ENCODE assay signal across 17 cellular contexts in genomic region chr3:50375200-50375931, GRCh38. TPM values are rescaled to one million over a fixed set of nuclear protein-coding genes. Genes with fewer than 3 reads are reported as not detected.
DNase-seq lines count a peak whose midpoint lies in the region; ATAC-seq, FAIRE-seq and TF ChIP-seq lines count a peak whose summit lies in the region.
"Had no signal": no experiment of that assay in that cellular context is flagged by ENCODE, and none has a peak within 500 bp of the region (broad histone marks: within the 10 kb centered on the region; RNA-seq: fewer than 3 reads in every experiment).

No MANE protein-coding gene starts in this region.

- peak overlapping the region; percentile 36 for H3K9ac ChIP-seq in NT2/D1 (ENCODE audit: insufficient read length, low read depth)

- no peak for FAIRE-seq in small intestine (lab: Jason Lieb, UNC)

- peak; percentile 9 for ATAC-seq in foreskin keratinocyte
- ATAC-seq in GM19324 (IDR thresholded peaks at IDR 0.05; ENCODE audit: low FRiP score, unreplicated experiment) = no peak
- no peak for ATAC-seq in HG03095 (IDR thresholded peaks at IDR 0.05; ENCODE audit: unreplicated experiment)
- no peak for ATAC-seq in Right ventricle myocardium inferior

- intact Hi-C loops in Right ventricle myocardium inferior (cut with DNase I) = no loop called here

- WGBS in small intestine, 3 donors = 69 to 77% (median 70%) methylated on average over 8 of the region's 8 CpGs

- TF ChIP-seq CTCF in GM06990 (IDR thresholded peaks at IDR 0.05; ENCODE audit: insufficient read depth, low read length, poor library complexity, severe bottlenecking) = peak; percentile 13
- peak; percentile 34 for TF ChIP-seq CTCF in foreskin keratinocyte (conservative IDR thresholded peaks at IDR 0.05)

- peaks cover 29% of the 10 kb centered on the region for H3K4me1 ChIP-seq in NT2/D1 (ENCODE audit: insufficient read depth, insufficient read length)
- H3K4me1 ChIP-seq in foreskin keratinocyte = no peaks in the 10 kb centered on the region
- H3K4me1 ChIP-seq in small intestine (ENCODE audit: control insufficient read depth in 2 of 2, insufficient read depth in 1 of 2, low read depth in 1 of 2, low read length in 1 of 2) = peaks cover 0 to 2% of the 10 kb centered on the region in 2 donors
- H3K4me1 ChIP-seq: adrenal gland, SJSA1 had no signal

- H3K36me3 ChIP-seq in GM06990 (ENCODE audit: control insufficient read depth, insufficient read depth, low read length) (no peaks in the 10 kb centered on the region), NT2/D1 (ENCODE audit: insufficient read depth, insufficient read length, low read length) (no peaks in the 10 kb centered on the region), small intestine (ENCODE audit: control insufficient read depth in 2 of 2, insufficient read depth in 2 of 2, low read length in 2 of 2) (no peaks in the 10 kb centered on the region)
- H3K36me3 ChIP-seq: adrenal gland, SJSA1 had no signal

- H3K9me3 ChIP-seq in NT2/D1 (ENCODE audit: insufficient read depth, low read length) (no peaks in the 10 kb centered on the region), small intestine (ENCODE audit: control insufficient read depth, low read depth) (no peaks in the 10 kb centered on the region)
- H3K9me3 ChIP-seq: adrenal gland, SJSA1 had no signal

- peaks cover 4% of the 10 kb centered on the region for H3K27me3 ChIP-seq in GM06990 (replicated peaks; ENCODE audit: control insufficient read depth, insufficient read depth, low read length)
- H3K27me3 ChIP-seq in NT2/D1 (ENCODE audit: insufficient read depth, insufficient read length) = no peaks in the 10 kb centered on the region
- H3K27me3 ChIP-seq in foreskin keratinocyte = peaks cover 13% of the 10 kb centered on the region
- H3K27me3 ChIP-seq in small intestine (ENCODE audit: control insufficient read depth in 2 of 2, insufficient read depth in 2 of 2, low read length in 2 of 2) = no peaks in the 10 kb centered on the region
- H3K27me3 ChIP-seq: adrenal gland had no signal

- DNase-seq in AG08395 (ENCODE audit: low spot score) (peak; percentile 29), GM06990 (ENCODE audit: extremely low read depth, insufficient read length) (no peak), NT2/D1 (ENCODE audit: low read depth, low spot score) (no peak), foreskin keratinocyte (no peak), small intestine (no peak), Right ventricle myocardium inferior (ENCODE audit: missing footprints) (no peak)
- DNase-seq: adrenal gland; CD4-positive, alpha-beta T cell; islet precursor cell; NCI-H1417; NCI-H524 treated with DMSO at 0.1 percent for 48 hours; stimulated activated CD4-positive, alpha-beta T cell treated with anti-CD3 and anti-CD28 coated beads, Interleukin-4, amount 100 ng/mL, for 24 hours; stimulated activated naive CD4-positive, alpha-beta T cell had no signal

- H3K4me3 ChIP-seq in GM06990 (replicated peaks; ENCODE audit: low read depth, low read length) = no peak overlapping the region
- no peak overlapping the region for H3K4me3 ChIP-seq in NT2/D1 (ENCODE audit: insufficient read length, low read depth)
- no peak overlapping the region for H3K4me3 ChIP-seq in small intestine (ENCODE audit: low read depth in 1 of 2, low read length in 2 of 2)
- H3K4me3 ChIP-seq: adrenal gland, SJSA1 had no signal

- H3K27ac ChIP-seq in foreskin keratinocyte = no peak overlapping the region
- H3K27ac ChIP-seq in small intestine (ENCODE audit: low read depth in 1 of 2, low read length in 1 of 2) = no peak overlapping the region
- H3K27ac ChIP-seq: adrenal gland, SJSA1, VCaP had no signal

RNA-seq across cellular contexts. Expression of gene TMEM115, which starts 16.0 kb away (rescaled TPM):
- total RNA-seq in foreskin keratinocyte (34.7 and 35.6 TPM in 2 replicates), Right ventricle myocardium inferior (26.4 TPM)
- polyA plus RNA-seq in foreskin keratinocyte (38.3 and 38.9 TPM in 2 replicates), small intestine (10 to 100 TPM; 24.8 to 34.2 (median 27.8) TPM)

RNA-seq across cellular contexts. Expression of gene CYB561D2, which starts 24.7 kb away (rescaled TPM):
- total RNA-seq in foreskin keratinocyte (18.6 and 19.8 TPM in 2 replicates), Right ventricle myocardium inferior (6.3 TPM)
- polyA plus RNA-seq in foreskin keratinocyte (26.0 and 27.3 TPM in 2 replicates), small intestine (10 to 100 TPM; 30.5 to 39.1 (median 31.3) TPM)

RNA-seq across cellular contexts. Expression of gene NPRL2, which starts 24.8 kb away (rescaled TPM):
- total RNA-seq in foreskin keratinocyte = 19.4 and 23.9 TPM in 2 replicates
- 18.9 and 22.2 TPM in 2 replicates for polyA plus RNA-seq in foreskin keratinocyte
- 10 to 100 TPM; 16.2 to 31.8 (median 21.3) TPM for polyA plus RNA-seq in small intestine
- total RNA-seq in Right ventricle myocardium inferior = 16.7 TPM

RNA-seq across cellular contexts. Expression of gene ZMYND10, which starts 29.8 kb away (rescaled TPM):
- total RNA-seq in foreskin keratinocyte = 0.44 and 0.46 TPM in 2 replicates
- 0.53 and 0.58 TPM in 2 replicates for polyA plus RNA-seq in foreskin keratinocyte
- 1 to 10 TPM in 2 of 3 donors, under 1 TPM in 1; 0.76 to 2.5 (median 1.6) TPM for polyA plus RNA-seq in small intestine
- not detected for total RNA-seq in Right ventricle myocardium inferior

RNA-seq across cellular contexts. Expression of gene RASSF1, which starts 34.7 kb away (rescaled TPM):
- total RNA-seq in foreskin keratinocyte (22.1 and 23.8 TPM in 2 replicates), Right ventricle myocardium inferior (14.7 TPM)
- polyA plus RNA-seq in foreskin keratinocyte (28.5 and 29.4 TPM in 2 replicates), small intestine (10 to 100 TPM; 19.7 to 39.0 (median 32.7) TPM)
